In the genomic region with DNA sequence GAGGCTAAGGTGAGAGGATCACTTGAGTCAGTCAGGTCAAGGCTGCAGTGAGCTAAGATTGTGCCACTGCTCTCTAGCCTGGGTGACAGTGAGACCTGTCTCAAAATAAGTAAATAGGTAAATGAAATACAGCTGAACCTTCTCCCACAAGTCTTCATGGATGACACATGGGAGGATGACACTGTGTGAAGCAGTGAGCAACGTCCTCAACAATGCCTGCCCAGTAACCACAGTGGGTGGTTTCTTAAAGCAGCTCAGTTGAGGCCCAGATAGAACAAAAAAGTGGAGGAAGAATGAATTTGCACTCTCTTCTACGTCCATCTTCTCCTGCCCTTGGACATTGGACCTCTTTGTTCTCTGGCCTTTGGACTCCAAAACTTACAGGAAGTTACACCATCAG, we compare ENCODE assay signal across 31 cellular contexts. TPM values are rescaled to one million over a fixed set of nuclear protein-coding genes. Genes with fewer than 3 reads are reported as not detected.
"Had no signal": no experiment of that assay in that cellular context is flagged by ENCODE, and none has a peak within 500 bp of the region (broad histone marks: within the 10 kb centered on the region; RNA-seq: fewer than 3 reads in every experiment).

No MANE protein-coding gene starts in this region.

- H3K4me1 Mint-ChIP-seq: activated CD4-positive, alpha-beta T cell treated with anti-CD3 and anti-CD28 coated beads, Interleukin-2, amount 10 ng/mL, durations not matched to agents 7 days and 5 days; activated naive CD4-positive, alpha-beta T cell treated with anti-CD3 and anti-CD28 coated beads, Interleukin-2, amount 10 ng/mL, durations not matched to agents 7 days and 5 days; activated naive CD8-positive, alpha-beta T cell treated with anti-CD3 and anti-CD28 coated beads, Interleukin-2, amount 50 U/mL, for 24 hours; brain had no signal

- H3K9me3 Mint-ChIP-seq: activated CD4-positive, alpha-beta T cell treated with anti-CD3 and anti-CD28 coated beads, Interleukin-2, amount 10 ng/mL, durations not matched to agents 7 days and 5 days; activated naive CD4-positive, alpha-beta T cell treated with anti-CD3 and anti-CD28 coated beads, Interleukin-2, amount 10 ng/mL, durations not matched to agents 7 days and 5 days; activated naive CD8-positive, alpha-beta T cell treated with anti-CD3 and anti-CD28 coated beads, Interleukin-2, amount 50 U/mL, for 24 hours; activated T-cell treated with anti-CD3 and anti-CD28 coated beads, Interleukin-2, amount 50 U/mL, for 4 hours; activated T-helper 1 cell treated with anti-CD3 and anti-CD28 coated beads, Interleukin-12 subunit alpha, Interleukin-12 subunit beta, Interleukin-2, Interleukin-4 antibody, amounts not matched to agents 30 ng/mL and 10 ng/mL and 1 ng/mL, durations not matched to agents 14 hours and 24 hours and 36 hours had no signal

- H3K27me3 Mint-ChIP-seq: activated naive CD4-positive, alpha-beta T cell treated with anti-CD3 and anti-CD28 coated beads, Interleukin-2, amount 10 ng/mL, durations not matched to agents 7 days and 5 days; activated naive CD8-positive, alpha-beta T cell had no signal

- DNase-seq: activated CD4-positive, alpha-beta T cell treated with anti-CD3 and anti-CD28 coated beads for 1 hour; activated CD4-positive, alpha-beta T cell treated with anti-CD3 and anti-CD28 coated beads, Interleukin-2, amount 10 ng/mL, durations not matched to agents 7 days and 5 days; activated CD4-positive, alpha-beta T cell treated with anti-CD3 and anti-CD28 coated beads, Interleukin-2, amount 50 U/mL, for 48 hours; activated CD4-positive, CD25-positive, alpha-beta regulatory T cell; activated CD8-positive, alpha-beta T cell treated with anti-CD3 and anti-CD28 coated beads, Interleukin-2, amount 10 ng/mL, durations not matched to agents 7 days and 5 days; activated effector memory CD4-positive, alpha-beta T cell treated with Interleukin-2 at 50 U/mL for 16 hours; activated naive CD4-positive, alpha-beta T cell treated with anti-CD3 and anti-CD28 coated beads, Interleukin-2, amount 10 ng/mL, durations not matched to agents 7 days and 5 days; activated naive CD8-positive, alpha-beta T cell treated with anti-CD3 and anti-CD28 coated beads, Interleukin-2, amount 50 U/mL, for 24 hours; activated T-cell treated with anti-CD3 and anti-CD28 coated beads for 4 hours; activated T-cell treated with anti-CD3 and anti-CD28 coated beads, Interleukin-2, amount 50 U/mL, for 4 hours; anterior cingulate cortex; caudate nucleus; NCI-H1092 treated with DMSO at 0.1 percent for 48 hours; NCI-H1417; NCI-H146; NCI-H187; NCI-H2081; NCI-H226; NCI-H524 treated with DMSO at 0.1 percent for 48 hours; SHP77; SJCRH30; T1000; WERI-Rb-1 had no signal

- H3K36me3 Mint-ChIP-seq: activated naive CD4-positive, alpha-beta T cell treated with anti-CD3 and anti-CD28 coated beads, Interleukin-2, amount 10 ng/mL, durations not matched to agents 7 days and 5 days; activated naive CD8-positive, alpha-beta T cell; brain had no signal

- H3K27me3 ChIP-seq: SJCRH30 had no signal

- ATAC-seq: activated CD8-positive, alpha-beta T cell treated with anti-CD3 and anti-CD28 coated beads, Interleukin-2, amount 10 ng/mL, durations not matched to agents 7 days and 5 days; activated naive CD8-positive, alpha-beta T cell treated with anti-CD3 and anti-CD28 coated beads, Interleukin-2, amount 50 U/mL, for 24 hours; activated T-cell treated with anti-CD3 and anti-CD28 coated beads, Interleukin-2, amount 50 U/mL, for 4 hours; K562; Panc1 had no signal

- H3K27ac ChIP-seq: SJCRH30, SK-N-MC, WERI-Rb-1 had no signal

- H3K36me3 ChIP-seq: SJCRH30, WERI-Rb-1 had no signal

- H3K4me3 ChIP-seq: K562, SJCRH30, SK-N-MC had no signal

- H3K4me3 Mint-ChIP-seq: activated CD4-positive, alpha-beta T cell treated with anti-CD3 and anti-CD28 coated beads, Interleukin-2, amount 10 ng/mL, durations not matched to agents 7 days and 5 days; activated CD8-positive, alpha-beta T cell treated with anti-CD3 and anti-CD28 coated beads, Interleukin-2, amount 10 ng/mL, durations not matched to agents 7 days and 5 days; activated naive CD4-positive, alpha-beta T cell treated with anti-CD3 and anti-CD28 coated beads, Interleukin-2, amount 10 ng/mL, durations not matched to agents 7 days and 5 days; activated naive CD8-positive, alpha-beta T cell; activated naive CD8-positive, alpha-beta T cell treated with anti-CD3 and anti-CD28 coated beads, Interleukin-2, amount 50 U/mL, for 24 hours; activated T-cell treated with anti-CD3 and anti-CD28 coated beads, Interleukin-2, amount 50 U/mL, for 4 hours; activated T-helper 1 cell treated with anti-CD3 and anti-CD28 coated beads, Interleukin-12 subunit alpha, Interleukin-12 subunit beta, Interleukin-2, Interleukin-4 antibody, amounts not matched to agents 30 ng/mL and 10 ng/mL and 1 ng/mL, durations not matched to agents 14 hours and 24 hours and 36 hours; brain had no signal

- H3K9me3 ChIP-seq: SJCRH30 had no signal

- H3K27ac Mint-ChIP-seq: activated CD4-positive, alpha-beta T cell treated with anti-CD3 and anti-CD28 coated beads, Interleukin-2, amount 10 ng/mL, durations not matched to agents 7 days and 5 days; activated CD8-positive, alpha-beta T cell treated with anti-CD3 and anti-CD28 coated beads, Interleukin-2, amount 10 ng/mL, durations not matched to agents 7 days and 5 days; activated naive CD4-positive, alpha-beta T cell treated with anti-CD3 and anti-CD28 coated beads, Interleukin-2, amount 10 ng/mL, durations not matched to agents 7 days and 5 days; activated naive CD8-positive, alpha-beta T cell; activated naive CD8-positive, alpha-beta T cell treated with anti-CD3 and anti-CD28 coated beads, Interleukin-2, amount 50 U/mL, for 24 hours; activated T-helper 1 cell treated with anti-CD3 and anti-CD28 coated beads, Interleukin-12 subunit alpha, Interleukin-12 subunit beta, Interleukin-2, Interleukin-4 antibody, amounts not matched to agents 30 ng/mL and 10 ng/mL and 1 ng/mL, durations not matched to agents 14 hours and 24 hours and 36 hours had no signal

- H3K4me1 ChIP-seq: SJCRH30 had no signal

RNA-seq across cellular contexts. Expression of a gene that starts 52.7 kb away (rescaled TPM):
- total RNA-seq: activated CD4-positive, alpha-beta T cell treated with anti-CD3 and anti-CD28 coated beads, Interleukin-2, amount 10 ng/mL, durations not matched to agents 7 days and 5 days; activated CD8-positive, alpha-beta T cell treated with anti-CD3 and anti-CD28 coated beads, Interleukin-2, amount 10 ng/mL, durations not matched to agents 7 days and 5 days; activated T-helper 1 cell treated with anti-CD3 and anti-CD28 coated beads, Interleukin-12 subunit alpha, Interleukin-12 subunit beta, Interleukin-2, Interleukin-4 antibody, amounts not matched to agents 30 ng/mL and 10 ng/mL and 1 ng/mL, durations not matched to agents 14 hours and 24 hours and 36 hours; T-helper 1 cell treated with Interleukin-12 subunit alpha and Interleukin-12 subunit beta and Interleukin-4 antibody, amounts not matched to agents 30 ng/mL and 1 ng/mL, for 36 hours; T-helper 2 cell treated with Interferon-gamma antibody and Interleukin-4, amounts not matched to agents 100 ng/mL and 5 ng/mL, for 36 hours had no signal
